In genomic region chr6:32188381-32189081, GRCh38 we compare ENCODE assay signal across 8 cellular contexts. TPM values are rescaled to one million over a fixed set of nuclear protein-coding genes. Genes with fewer than 3 reads are reported as not detected.
DNase-seq lines count a peak whose midpoint lies in the region; TF ChIP-seq lines count a peak whose summit lies in the region.

No MANE protein-coding gene starts in this region.

- peak overlapping the region; percentile 90 to 98 (median 94) for H3K27ac ChIP-seq in Peyer's patch

- peaks cover 2% of the 10 kb centered on the region; the same call in 1 of the 2 replicates for H3K36me3 ChIP-seq in Caco-2 (ENCODE audit: control insufficient read depth, insufficient read depth, low read length)
- peaks cover 0 to 26% (median 0%) of the 10 kb centered on the region in 3 donors for H3K36me3 ChIP-seq in Peyer's patch

- H3K36me3 Mint-ChIP-seq in Caco-2 (ENCODE audit: insufficient read depth, unreplicated experiment) (peaks cover 41% of the 10 kb centered on the region), osteocyte (ENCODE audit: unreplicated experiment) (peaks cover 19% of the 10 kb centered on the region)

- TF ChIP-seq POLR2A in Peyer's patch (IDR thresholded peaks at IDR 0.05): no peak

- POLR2A ChIA-PET in Caco-2 (lab: Charles Lee): no interaction called here

- BruUV-seq in Caco-2 (replicated peaks; lab: Mats Ljungman, UMichigan): no TSS peak

- H3K27me3 ChIP-seq in Caco-2 (replicated peaks; ENCODE audit: control insufficient read depth, insufficient read depth, low read length): no peaks in the 10 kb centered on the region
- H3K27me3 ChIP-seq in Peyer's patch: no peaks in the 10 kb centered on the region

- H3K4me3 ChIP-seq in Caco-2 (ENCODE audit: low read depth, low read length) (peak overlapping the region; percentile 62), Peyer's patch (peak overlapping the region; percentile 59 to 92 (median 76)), epithelial cell of esophagus (ENCODE audit: low read length) (peak overlapping the region; percentile 64)

- H3K27ac Mint-ChIP-seq in Caco-2 (ENCODE audit: unreplicated experiment) (peak overlapping the region; percentile 90), osteocyte (ENCODE audit: unreplicated experiment) (peak overlapping the region; percentile 94)

- H3K4me3 Mint-ChIP-seq in Caco-2 (ENCODE audit: unreplicated experiment): peak overlapping the region; percentile 83
- peak overlapping the region; percentile 91 for H3K4me3 Mint-ChIP-seq in osteocyte (ENCODE audit: unreplicated experiment)

- no peaks in the 10 kb centered on the region for H3K9me3 Mint-ChIP-seq in Caco-2 (ENCODE audit: unreplicated experiment)
- H3K9me3 Mint-ChIP-seq in osteocyte (ENCODE audit: unreplicated experiment): no peaks in the 10 kb centered on the region

- H3K27me3 Mint-ChIP-seq in Caco-2 (ENCODE audit: insufficient read depth, unreplicated experiment) (no peaks in the 10 kb centered on the region), osteocyte (ENCODE audit: unreplicated experiment) (no peaks in the 10 kb centered on the region)

- TF ChIP-seq CTCF in Caco-2 (IDR thresholded peaks at IDR 0.05; ENCODE audit: insufficient read depth in 1 of 2, low read depth in 1 of 2, low read length in 1 of 2, severe bottlenecking in 1 of 2, unreplicated experiment in 1 of 2) (no peak), Peyer's patch (IDR thresholded peaks at IDR 0.05) (no peak), epithelial cell of esophagus (IDR thresholded peaks at IDR 0.05; ENCODE audit: insufficient read depth, low read depth, low read length, missing control alignments) (no peak), osteocyte (IDR thresholded peaks at IDR 0.05) (no peak)

- CTCF ChIA-PET in Caco-2 (lab: Charles Lee): interaction anchor here (0.6 kb wide), 1 partner anchor 70 kb away, joined by 3 read pairs; no protein-coding TSS in a partner anchor

- DNase-seq in Caco-2: no peak
- DNase-seq in Peyer's patch: no peak
- DNase-seq in epithelial cell of esophagus (ENCODE audit: low read depth): no peak
- no peak for DNase-seq in osteocyte (ENCODE audit: extremely low spot score, unreplicated experiment)
- no peak for DNase-seq in NCI-H226
- DNase-seq in DMS53 treated with DMSO at 0.1 percent for 48 hours (lab: John Stamatoyannopoulos, UW; ENCODE audit: unreplicated experiment): no peak
- DNase-seq in NCI-H146 (lab: John Stamatoyannopoulos, UW): no peak
- DNase-seq in NCI-H446 (lab: John Stamatoyannopoulos, UW): no peak

- H3K9me3 ChIP-seq in Caco-2: no peaks in the 10 kb centered on the region
- no peaks in the 10 kb centered on the region for H3K9me3 ChIP-seq in Peyer's patch

- H3K4me1 ChIP-seq in Caco-2: peaks cover 27% of the 10 kb centered on the region
- H3K4me1 ChIP-seq in Peyer's patch: peaks cover 0 to 55% (median 12%) of the 10 kb centered on the region in 4 donors

- peaks cover 23% of the 10 kb centered on the region for H3K4me1 Mint-ChIP-seq in Caco-2 (ENCODE audit: low read depth, unreplicated experiment)
- H3K4me1 Mint-ChIP-seq in osteocyte (ENCODE audit: unreplicated experiment): peaks cover 57% of the 10 kb centered on the region

- intact Hi-C loops in Caco-2 (cut with micrococcal nuclease; ENCODE audit: unreplicated experiment): no loop called here

RNA-seq across cellular contexts. Expression of gene PBX2, which starts 1.5 kb away (rescaled TPM):
- total RNA-seq in Caco-2 (2022) (96.3 and 96.5 TPM in 2 replicates), Peyer's patch (10 to 100 TPM; 33.3 to 74.3 (median 64.4) TPM), osteocyte (71.4 and 77.1 TPM in 2 replicates)

RNA-seq across cellular contexts. Expression of gene GPSM3, which starts 3.9 kb away (rescaled TPM):
- total RNA-seq in Caco-2 (2022) (0.41 and 0.67 TPM in 2 replicates), Peyer's patch (10 to 100 TPM in 2 of 4 donors, 1 to 10 TPM in 2; 5.3 to 38.8 (median 10.3) TPM), osteocyte (7.5 TPM in 2 replicates)

RNA-seq across cellular contexts. Expression of gene AGER, which starts 4.5 kb away (rescaled TPM):
- 8.3 and 10.3 TPM in 2 replicates for total RNA-seq in Caco-2 (2022)
- total RNA-seq in Peyer's patch: 10 to 100 TPM in 2 of 4 donors, 1 to 10 TPM in 2; 2.8 to 31.4 (median 9.2) TPM
- 3.8 and 4.1 TPM in 2 replicates for total RNA-seq in osteocyte

RNA-seq across cellular contexts. Expression of gene RNF5, which starts 10.3 kb away (rescaled TPM):
- total RNA-seq in Caco-2 (2022) (64.7 and 70.7 TPM in 2 replicates), Peyer's patch (100 to 1,000 TPM in 3 of 4 donors, 10 to 100 TPM in 1; 84.2 to 199 (median 115) TPM), osteocyte (47.1 and 51.6 TPM in 2 replicates)

RNA-seq across cellular contexts. Expression of gene AGPAT1, which starts 12.6 kb away (rescaled TPM):
- total RNA-seq in Caco-2 (2022): 60.4 and 61.9 TPM in 2 replicates
- 100 to 1,000 TPM in 1 of 4 donors, 10 to 100 TPM in 3; 28.9 to 140 (median 90.7) TPM for total RNA-seq in Peyer's patch
- 81.1 and 82.6 TPM in 2 replicates for total RNA-seq in osteocyte
